Comparison of ENCODE assay signal across 8 cellular contexts in genomic region chr14:51219473-51220448, GRCh38. TPM values are rescaled to one million over a fixed set of nuclear protein-coding genes. Genes with fewer than 3 reads are reported as not detected.
DNase-seq lines count a peak whose midpoint lies in the region; ATAC-seq and TF ChIP-seq lines count a peak whose summit lies in the region.

No MANE protein-coding gene starts in this region.

- ATAC-seq in activated B cell treated with CpG ODN at 0.5 μM for 24 hours (ENCODE audit: low read depth) (no peak), left lobe of liver (peak; percentile 48), HG02588 (IDR thresholded peaks at IDR 0.05; ENCODE audit: unreplicated experiment) (no peak), HG02884 (IDR thresholded peaks at IDR 0.05; ENCODE audit: unreplicated experiment) (no peak)

- H3K4me3 Mint-ChIP-seq in activated B cell treated with CpG ODN at 0.5 μM for 24 hours, result no peak overlapping the region

- H3K27ac Mint-ChIP-seq in activated B cell treated with CpG ODN at 0.5 μM for 24 hours, result no peak overlapping the region

- TF ChIP-seq CTCF in activated B cell treated with CpG ODN at 0.5 μM for 24 hours (IDR thresholded peaks at IDR 0.05), result peak; percentile 35

- peaks cover 3% of the 10 kb centered on the region for H3K9me3 Mint-ChIP-seq in activated B cell treated with CpG ODN at 0.5 μM for 24 hours

- H3K36me3 Mint-ChIP-seq in activated B cell treated with CpG ODN at 0.5 μM for 24 hours (ENCODE audit: low read depth), result no peaks in the 10 kb centered on the region

- H3K27me3 Mint-ChIP-seq in activated B cell treated with CpG ODN at 0.5 μM for 24 hours, result peaks cover 3% of the 10 kb centered on the region

- DNase-seq in DMS114 treated with DMSO at 0.1 percent for 48 hours (lab: John Stamatoyannopoulos, UW; ENCODE audit: unreplicated experiment) (peak; percentile 45), LoVo (ENCODE audit: low spot score) (peak; percentile 14), activated B cell treated with CpG ODN at 0.5 μM for 24 hours (no peak), left lobe of liver (ENCODE audit: low spot score) (no peak), HuH-7.5 (ENCODE audit: low spot score) (no peak)
- DNase-seq in activated T-cell treated with anti-CD3 and anti-CD28 coated beads, Interleukin-2, amount 50 U/mL, for 1 hour, result no peak

- CTCF ChIA-PET in activated B cell treated with CpG ODN at 0.5 μM for 24 hours (lab: Charles Lee), result interaction anchor here (0.7 to 2.8 kb wide), 8 partner anchors 16 to 358 kb away, joined by 3 to 20 read pairs (median 6); partner anchors contain the start of gene TRIM9

- intact Hi-C loops in activated B cell treated with CpG ODN at 0.5 μM for 24 hours (cut with micrococcal nuclease), result loop anchor here (1.0 kb wide), 2 partner anchors 62 to 264 kb away; no protein-coding TSS in a partner anchor

- POLR2A ChIA-PET in activated B cell treated with CpG ODN at 0.5 μM for 24 hours (lab: Charles Lee), result interaction anchor here (1.0 kb wide), 1 partner anchor 16 kb away, joined by 4 read pairs; no protein-coding TSS in a partner anchor

- no peaks in the 10 kb centered on the region for H3K4me1 Mint-ChIP-seq in activated B cell treated with CpG ODN at 0.5 μM for 24 hours

RNA-seq across cellular contexts. Expression of gene TMX1, which starts 20.3 kb away (rescaled TPM):
- total RNA-seq in activated B cell treated with CpG ODN at 0.5 μM for 24 hours, result 24.6 and 25.3 TPM in 2 replicates
- total RNA-seq in left lobe of liver, result 13.3 TPM

Comparison
In these comparisons a context has a peak if more than half of its experiments do, and no peak if none do; other contexts are left out.
1. DNase-seq: peak in DMS114 treated with DMSO at 0.1 percent for 48 hours (single experiment) and LoVo (single experiment); none in activated B cell treated with CpG ODN at 0.5 μM for 24 hours (single experiment), left lobe of liver (single experiment), HuH-7.5 (single experiment) and activated T-cell treated with anti-CD3 and anti-CD28 coated beads, Interleukin-2, amount 50 U/mL, for 1 hour (single experiment).